In genomic region chr3:150721285-150722130, GRCh38 we compare ENCODE assay signal across 8 cellular contexts. TPM values are rescaled to one million over a fixed set of nuclear protein-coding genes. Genes with fewer than 3 reads are reported as not detected.
DNase-seq lines count a peak whose midpoint lies in the region; ATAC-seq and TF ChIP-seq lines count a peak whose summit lies in the region.

No MANE protein-coding gene starts in this region.

- in situ Hi-C loops in G401 (cut with HindIII; ENCODE audit: low sequenced_read_pairs), result no loop called here

- H4K20me1 ChIP-seq in GM23338 (replicated peaks; ENCODE audit: insufficient read depth) (no peaks in the 10 kb centered on the region), MM.1S (ENCODE audit: insufficient read depth, low read length) (no peaks in the 10 kb centered on the region), PC-3 (ENCODE audit: low read length) (no peaks in the 10 kb centered on the region)

- intact Hi-C loops in PC-3 (cut with micrococcal nuclease), result loop anchor here (1.0 to 2.0 kb wide), 6 partner anchors 23 to 425 kb away; partner anchors contain the start of gene SIAH2

- CTCF ChIA-PET in PC-3 (lab: Charles Lee), result interaction anchor here (1.9 kb wide), 1 partner anchor 144 kb away, joined by 11 read pairs; no protein-coding TSS in a partner anchor

- H3F3A ChIP-seq in GM23338 (replicated peaks; ENCODE audit: low read depth) (no peaks in the 10 kb centered on the region), MM.1S (ENCODE audit: insufficient read depth, low read length) (no peaks in the 10 kb centered on the region), PC-3 (ENCODE audit: low read length, unreplicated experiment) (no peaks in the 10 kb centered on the region)

- H3K9me2 ChIP-seq in GM23338 (ENCODE audit: insufficient read depth), result no peaks in the 10 kb centered on the region
- no peaks in the 10 kb centered on the region for H3K9me2 ChIP-seq in MM.1S (replicated peaks; ENCODE audit: insufficient read depth, low read length)
- no peaks in the 10 kb centered on the region for H3K9me2 ChIP-seq in PC-3 (replicated peaks; ENCODE audit: low read length)

- H3K4me2 ChIP-seq in GM23338 (no peak overlapping the region), MM.1S (ENCODE audit: low read depth, low read length) (0 out of 2 replicates have a peak overlapping the region, but pooled peaks have one; percentile 12), PC-3 (ENCODE audit: low read length) (peak overlapping the region; percentile 28)

- H2AFZ ChIP-seq in GM23338 (no peak overlapping the region), MM.1S (ENCODE audit: low read length) (peak overlapping the region; percentile 42; the same call in 1 of the 2 replicates), PC-3 (ENCODE audit: low read length) (peak overlapping the region; percentile 35)

- H3K4me1 Mint-ChIP-seq in GM23338, result no peaks in the 10 kb centered on the region

- BruUV-seq in PC-3 (replicated peaks; lab: Mats Ljungman, UMichigan), result no TSS peak

- no peak overlapping the region for H3K4me3 Mint-ChIP-seq in GM23338

- H3K4me1 ChIP-seq in GM23338 (ENCODE audit: insufficient read depth) (no peaks in the 10 kb centered on the region), MM.1S (ENCODE audit: low read length) (0 out of 2 replicates have a peak, but pooled peaks cover 3% of the 10 kb centered on the region), PC-3 (ENCODE audit: insufficient read depth, low read length) (peaks cover 13% of the 10 kb centered on the region)

- no peaks in the 10 kb centered on the region for H3K79me2 ChIP-seq in GM23338 (replicated peaks; ENCODE audit: insufficient read depth)
- H3K79me2 ChIP-seq in MM.1S (ENCODE audit: low read length), result no peaks in the 10 kb centered on the region
- H3K79me2 ChIP-seq in PC-3 (ENCODE audit: low read length), result no peaks in the 10 kb centered on the region

- no peaks in the 10 kb centered on the region for H3K36me3 ChIP-seq in GM23338 (ENCODE audit: insufficient read depth)
- H3K36me3 ChIP-seq in MM.1S (replicated peaks; ENCODE audit: insufficient read depth, low read length), result no peaks in the 10 kb centered on the region
- H3K36me3 ChIP-seq in PC-3 (ENCODE audit: low read depth, low read length), result no peaks in the 10 kb centered on the region

- peak; percentile 88 for ATAC-seq in GM23338
- peak; percentile 61 for ATAC-seq in PC-3
- ATAC-seq in GM18861 (IDR thresholded peaks at IDR 0.05; ENCODE audit: unreplicated experiment), result no peak

- H3K36me3 Mint-ChIP-seq in GM23338 (ENCODE audit: low read depth), result no peaks in the 10 kb centered on the region

- POLR2A ChIA-PET in PC-3 (lab: Charles Lee; ENCODE audit: unreplicated experiment), result interaction anchor here (0.6 kb wide), 1 partner anchor 196 kb away, joined by 5 read pairs; no protein-coding TSS in a partner anchor

- H3K27ac Mint-ChIP-seq in GM23338, result no peak overlapping the region

- peak; percentile 80 for DNase-seq in G401 (ENCODE audit: low spot score)
- peak; percentile 87 for DNase-seq in GM23338 (ENCODE audit: low spot score)
- DNase-seq in MM.1S, result peak; percentile 73
- DNase-seq in PC-3, result peak; percentile 86
- DNase-seq in dermis blood vessel endothelial cell, result peak; percentile 80
- DNase-seq in lung microvascular endothelial cell (ENCODE audit: low read depth in 2 of 2), result peak; percentile 63 to 74
- DNase-seq in islet precursor cell, result no peak

- H3K9me3 Mint-ChIP-seq in GM23338, result no peaks in the 10 kb centered on the region; the same call in 2 of the 3 replicates

- TF ChIP-seq CTCF in GM23338 (conservative IDR thresholded peaks at IDR 0.05; ENCODE audit: low read depth in 2 of 2) (peak; percentile 84 to 92), MM.1S (IDR thresholded peaks at IDR 0.05; ENCODE audit: low read length) (peak; percentile 91), PC-3 (conservative IDR thresholded peaks at IDR 0.05; ENCODE audit: low read depth, low read length) (peak; percentile 94)

- no peak overlapping the region for H3K9ac ChIP-seq in MM.1S (ENCODE audit: low read length)
- H3K9ac ChIP-seq in PC-3 (ENCODE audit: low read length), result no peak overlapping the region

- peaks cover 5% of the 10 kb centered on the region for H3K27me3 Mint-ChIP-seq in GM23338 (ENCODE audit: insufficient read depth, low read depth, poor library complexity)

- H3K4me3 ChIP-seq in GM23338 (no peak overlapping the region), MM.1S (ENCODE audit: low read length) (no peak overlapping the region), PC-3 (ENCODE audit: low read length) (no peak overlapping the region)

- no peak overlapping the region for H3K27ac ChIP-seq in GM23338 (ENCODE audit: low read depth)
- H3K27ac ChIP-seq in MM.1S (ENCODE audit: low read length), result no peak overlapping the region
- no peak overlapping the region for H3K27ac ChIP-seq in PC-3 (ENCODE audit: low read length)

- H3K27me3 ChIP-seq in GM23338 (ENCODE audit: insufficient read depth) (no peaks in the 10 kb centered on the region), MM.1S (replicated peaks; ENCODE audit: insufficient read depth, low read length) (no peaks in the 10 kb centered on the region), PC-3 (ENCODE audit: low read length) (no peaks in the 10 kb centered on the region)

- H3K9me3 ChIP-seq in MM.1S (replicated peaks; ENCODE audit: insufficient read depth, low read length) (no peaks in the 10 kb centered on the region), PC-3 (ENCODE audit: low read length) (no peaks in the 10 kb centered on the region)

TF ChIP-seq in GM23338, 12 proteins besides CTCF, POLR2A, EP300 and RAD21:
- TF ChIP-seq JUNB (IDR thresholded peaks at IDR 0.05; ENCODE audit: unreplicated experiment) (no peak), ZNF114 (CRISPR knock-in tag; IDR thresholded peaks at IDR 0.05) (no peak), EZH2 (IDR thresholded peaks at IDR 0.05; ENCODE audit: low read depth, unreplicated experiment) (no peak), POLR2AphosphoS5 (IDR thresholded peaks at IDR 0.05; ENCODE audit: low read depth) (no peak)

RNA-seq across cellular contexts. Expression of gene ERICH6, which starts 17.8 kb away (rescaled TPM):
- total RNA-seq in G401 (2014; rRNA removed; shearing (Covaris generic)), result not detected in 2 replicates
- not detected in 2 replicates for total RNA-seq in GM23338 (2014; rRNA removed; shearing (Covaris generic))
- 0.19 and 0.32 TPM in 2 replicates for polyA plus RNA-seq in GM23338 (2016; fragmentation: Nextera tagmentation; extraction: Ambion mirVana)
- total RNA-seq in PC-3 (2014; rRNA removed) (not detected in 2 replicates), dermis blood vessel endothelial cell (not detected in 2 replicates), lung microvascular endothelial cell (not detected in 2 replicates)

RNA-seq across cellular contexts. Expression of gene SIAH2, which starts 41.5 kb away (rescaled TPM):
- 20.7 and 36.6 TPM in 2 replicates for total RNA-seq in G401 (2014; rRNA removed; shearing (Covaris generic))
- total RNA-seq in GM23338 (2014; rRNA removed; shearing (Covaris generic)), result 15.3 and 28.8 TPM in 2 replicates
- polyA plus RNA-seq in GM23338 (2016; fragmentation: Nextera tagmentation; extraction: Ambion mirVana), result 6.3 and 6.4 TPM in 2 replicates
- 37.8 and 51.8 TPM in 2 replicates for total RNA-seq in PC-3 (2014; rRNA removed)
- 26.9 and 31.2 TPM in 2 replicates for total RNA-seq in dermis blood vessel endothelial cell
- 7.8 and 14.5 TPM in 2 replicates for total RNA-seq in lung microvascular endothelial cell
